ENCODE assay signal across 4 cellular contexts in the genomic region with DNA sequence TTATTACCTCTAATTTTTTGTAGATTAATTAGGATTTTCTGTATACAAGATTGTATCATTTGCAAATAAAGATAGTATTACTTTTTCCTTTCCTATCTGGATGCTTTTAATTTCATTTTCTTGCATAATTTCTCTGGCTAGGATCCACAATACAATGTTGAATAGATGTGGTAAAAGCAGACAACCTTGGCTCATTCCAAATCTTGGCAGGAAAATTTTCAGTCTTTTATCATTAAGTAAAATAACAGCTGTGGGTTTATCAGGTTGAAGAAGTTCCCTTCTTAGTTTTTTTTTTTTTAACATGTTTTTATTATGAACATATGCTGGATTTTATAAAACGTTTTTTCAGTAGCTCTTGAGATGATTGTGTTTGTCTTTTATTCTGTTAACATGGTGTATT.
"Had no signal": no experiment of that assay in that cellular context is flagged by ENCODE, and none has a peak within 500 bp of the region (broad histone marks: within the 10 kb centered on the region; RNA-seq: fewer than 3 reads in every experiment).

No MANE protein-coding gene starts in this region.

- H3K4me3 ChIP-seq: K562 had no signal

- H3K27ac ChIP-seq: HL-60 had no signal

- ATAC-seq: HepG2, K562 had no signal

- DNase-seq: IMR-90 had no signal
